In genomic region chr1:53187371-53187770, GRCh38 we compare ENCODE assay signal across 15 cellular contexts. TPM values are rescaled to one million over a fixed set of nuclear protein-coding genes. Genes with fewer than 3 reads are reported as not detected.
DNase-seq lines count a peak whose midpoint lies in the region; TF ChIP-seq lines count a peak whose summit lies in the region.
"Had no signal": no experiment of that assay in that cellular context is flagged by ENCODE, and none has a peak within 500 bp of the region (broad histone marks: within the 10 kb centered on the region; RNA-seq: fewer than 3 reads in every experiment).

No MANE protein-coding gene starts in this region.

- H3K4me3 ChIP-seq in sigmoid colon: no peak overlapping the region
- H3K4me3 ChIP-seq: BLaER1 treated with 17β-estradiol and CSF1 and Interleukin-3, amounts not matched to agents 10 nM and 100 nM had no signal

- intact Hi-C loops in sigmoid colon (cut with DNase I): loop anchor here (5.0 to 10.0 kb wide), 2 partner anchors 280 to 343 kb away; partner anchors contain the start of gene ZYG11A

- H3K27me3 Mint-ChIP-seq in HFFc6 (ENCODE audit: insufficient read depth): no peaks in the 10 kb centered on the region
- H3K27me3 Mint-ChIP-seq: CD4-positive, alpha-beta memory T cell had no signal

- H3K4me1 ChIP-seq in sigmoid colon: no peaks in the 10 kb centered on the region

- no peak for TF ChIP-seq CTCF in HFFc6 (IDR thresholded peaks at IDR 0.05)
- TF ChIP-seq CTCF in sigmoid colon (IDR thresholded peaks at IDR 0.05): no peak

- WGBS in sigmoid colon, 2 donors: 82 to 83% methylated on average over 1 of the region's 1 CpG

- no peaks in the 10 kb centered on the region for H3K36me3 ChIP-seq in sigmoid colon
- H3K36me3 ChIP-seq: BLaER1 treated with 17β-estradiol and CSF1 and Interleukin-3, amounts not matched to agents 10 nM and 100 nM had no signal

- H3K4me1 Mint-ChIP-seq in HFFc6 (ENCODE audit: low read depth): peaks cover 34% of the 10 kb centered on the region
- H3K4me1 Mint-ChIP-seq: CD4-positive, alpha-beta memory T cell; IgD-negative memory B cell had no signal

- TF ChIP-seq POLR2A in sigmoid colon (IDR thresholded peaks at IDR 0.05): no peak

- H3K27ac ChIP-seq in epithelial cell of prostate (peak overlapping the region; percentile 32), sigmoid colon (no peak overlapping the region)
- H3K27ac ChIP-seq: BLaER1 treated with 17β-estradiol and CSF1 and Interleukin-3, amounts not matched to agents 10 nM and 100 nM had no signal

- TF ChIP-seq EP300 in sigmoid colon (IDR thresholded peaks at IDR 0.05): no peak

- no peaks in the 10 kb centered on the region for H3K27me3 ChIP-seq in sigmoid colon

- H3K9me3 Mint-ChIP-seq in HFFc6: no peaks in the 10 kb centered on the region
- H3K9me3 Mint-ChIP-seq: IgD-negative memory B cell had no signal

- H3K27ac Mint-ChIP-seq in HFFc6: peak overlapping the region; percentile 32
- H3K27ac Mint-ChIP-seq: CD4-positive, alpha-beta memory T cell; IgD-negative memory B cell had no signal

- H3K9me3 ChIP-seq in sigmoid colon: no peaks in the 10 kb centered on the region

- no peaks in the 10 kb centered on the region for H3K36me3 Mint-ChIP-seq in HFFc6 (ENCODE audit: low read depth)
- H3K36me3 Mint-ChIP-seq: CD4-positive, alpha-beta memory T cell; IgD-negative memory B cell had no signal

- peak; percentile 32 for DNase-seq in EH (ENCODE audit: low read depth)
- no peak for DNase-seq in HFFc6
- DNase-seq in epithelial cell of prostate (ENCODE audit: low read depth, low spot score): no peak
- DNase-seq in sigmoid colon: peak; percentile 21
- DNase-seq in stimulated activated naive CD4-positive, alpha-beta T cell (lab: John Stamatoyannopoulos, UW): no peak
- DNase-seq in epidermal melanocyte (ENCODE audit: insufficient read length, low spot score): no peak
- no peak for DNase-seq in DMS79 treated with DMSO at 0.1 percent for 48 hours (lab: John Stamatoyannopoulos, UW)
- DNase-seq: 8988T; ACHN; CD4-positive, alpha-beta memory T cell; DMS79; GDM1; KG1 had no signal

- no peak overlapping the region for H3K4me3 Mint-ChIP-seq in HFFc6
- H3K4me3 Mint-ChIP-seq: CD4-positive, alpha-beta memory T cell; IgD-negative memory B cell had no signal

RNA-seq across cellular contexts. Expression of gene CPT2, which starts 9.3 kb away (rescaled TPM):
- total RNA-seq in HFFc6 (2021; fragmentation: NEBNext Ultra II Directional; extraction: Animal tissue kit (Norgen Biotek cat#: 25700)): 10 to 100 TPM; 12.0 to 14.4 (median 12.7) TPM
- 10 to 100 TPM in 3 of 4 donors, 1 to 10 TPM in 1; 8.0 to 14.1 (median 11.5) TPM for total RNA-seq in sigmoid colon
- polyA plus RNA-seq in sigmoid colon: 10 to 100 TPM; 33.0 to 78.8 (median 52.9) TPM

RNA-seq across cellular contexts. Expression of gene CZIB, which starts 33.1 kb away (rescaled TPM):
- total RNA-seq in HFFc6 (2021; fragmentation: NEBNext Ultra II Directional; extraction: Animal tissue kit (Norgen Biotek cat#: 25700)): 10 to 100 TPM; 44.6 to 54.9 (median 49.6) TPM
- 10 to 100 TPM; 79.2 to 95.6 (median 92.7) TPM for total RNA-seq in sigmoid colon
- polyA plus RNA-seq in sigmoid colon: 10 to 100 TPM; 49.4 to 69.1 (median 51.8) TPM

RNA-seq across cellular contexts. Expression of gene SLC1A7, which starts 44.9 kb away (rescaled TPM):
- total RNA-seq in HFFc6 (2021; fragmentation: NEBNext Ultra II Directional; extraction: Animal tissue kit (Norgen Biotek cat#: 25700)): under 1 TPM in 1 of 6 experiments, not detected in 5; 0.09 TPM
- total RNA-seq in sigmoid colon: under 1 TPM in 3 of 4 donors, not detected in 1; 0.16 to 0.83 (median 0.54) TPM
- 1 to 10 TPM in 2 of 3 donors, under 1 TPM in 1; 0.86 to 1.6 (median 1.2) TPM for polyA plus RNA-seq in sigmoid colon
- total RNA-seq: CD4-positive, alpha-beta memory T cell had no signal
- polyA plus RNA-seq: CD4-positive, alpha-beta memory T cell; IgD-negative memory B cell had no signal

RNA-seq across cellular contexts. Expression of gene MAGOH, which starts 50.9 kb away (rescaled TPM):
- 10 to 100 TPM; 34.9 to 54.2 (median 47.1) TPM for total RNA-seq in HFFc6 (2021; fragmentation: NEBNext Ultra II Directional; extraction: Animal tissue kit (Norgen Biotek cat#: 25700))
- 10 to 100 TPM; 12.2 to 46.4 (median 28.7) TPM for total RNA-seq in sigmoid colon
- polyA plus RNA-seq in sigmoid colon: 10 to 100 TPM; 73.9 to 98.4 (median 95.0) TPM

Comparison
In these comparisons a context has a peak if more than half of its experiments do, and no peak if none do; other contexts are left out.
1. DNase-seq: peak in EH (single experiment) and sigmoid colon (single experiment); none in HFFc6 (single experiment), epithelial cell of prostate (single experiment), stimulated activated naive CD4-positive, alpha-beta T cell (0 of 6), epidermal melanocyte (single experiment) and DMS79 treated with DMSO at 0.1 percent for 48 hours (single experiment).